ENCODE assay signal across 9 cellular contexts in the genomic region with DNA sequence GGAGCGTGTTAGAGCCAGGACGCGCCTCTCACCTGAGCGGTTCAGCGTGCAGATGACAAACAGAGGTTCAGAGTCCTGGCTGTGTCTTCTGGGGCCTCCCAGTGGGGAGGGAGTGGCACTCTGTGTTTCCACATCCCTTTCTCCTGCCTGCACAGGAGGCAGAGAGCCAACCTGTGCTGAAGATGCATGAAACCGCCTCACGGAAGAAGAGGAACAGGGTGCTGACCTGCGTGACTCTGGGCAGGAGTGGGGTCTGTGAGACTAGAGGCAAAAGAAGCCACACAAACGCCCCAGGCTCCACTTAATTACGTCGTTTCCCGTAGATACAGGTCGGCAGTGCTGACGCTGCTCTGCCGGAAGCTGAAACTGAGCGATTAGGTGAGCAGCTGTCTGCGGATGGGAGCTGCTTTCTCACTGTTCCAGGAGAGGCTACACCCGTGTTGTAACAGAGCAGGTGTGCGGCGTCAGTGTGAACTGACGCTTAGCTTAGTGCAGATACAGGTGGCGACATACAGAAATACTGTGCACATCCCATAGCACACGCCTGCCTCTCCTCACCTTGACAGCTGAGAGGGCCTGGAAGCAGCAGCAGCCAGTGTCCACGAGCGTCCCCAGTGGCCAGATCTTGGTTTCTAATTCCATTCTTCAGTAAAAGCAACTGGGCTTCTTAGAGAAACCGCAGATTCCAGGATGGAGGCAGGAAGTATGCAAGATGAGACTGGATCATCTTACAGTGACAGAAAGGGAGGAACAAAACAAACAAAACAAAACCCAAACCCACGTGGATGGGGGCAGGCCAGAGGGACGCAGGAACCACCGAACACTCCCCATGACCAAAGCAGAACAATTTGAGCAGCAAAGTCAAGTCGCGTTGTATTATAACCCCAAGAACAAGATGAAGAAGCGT. TPM values are rescaled to one million over a fixed set of nuclear protein-coding genes. Genes with fewer than 3 reads are reported as not detected.
DNase-seq lines count a peak whose midpoint lies in the region; ATAC-seq and TF ChIP-seq lines count a peak whose summit lies in the region.
"Had no signal": no experiment of that assay in that cellular context is flagged by ENCODE, and none has a peak within 500 bp of the region (broad histone marks: within the 10 kb centered on the region; RNA-seq: fewer than 3 reads in every experiment).

No MANE protein-coding gene starts in this region.

- in situ Hi-C loops in SK-MEL-5 (cut with HindIII; ENCODE audit: low pct_unique_long_range_greater_than_20kb, low sequenced_read_pairs), result no loop called here

- H3K4me2 ChIP-seq in skeletal muscle satellite cell (ENCODE audit: low read length), result peak overlapping the region; percentile 32

- ATAC-seq in gastroesophageal sphincter (peak; percentile 41), HG03196 (IDR thresholded peaks at IDR 0.05; ENCODE audit: unreplicated experiment) (no peak)

- TF ChIP-seq CTCF in GM12872 (IDR thresholded peaks at IDR 0.05; ENCODE audit: insufficient read depth, low read depth, low read length) (peak; percentile 48), gastroesophageal sphincter (IDR thresholded peaks at IDR 0.05) (peak in 2 of 4 experiments; percentile 51 to 52)

- no peak for TF ChIP-seq POLR2A in gastroesophageal sphincter (IDR thresholded peaks at IDR 0.05)

- H3K36me3 ChIP-seq in gastroesophageal sphincter, result no peaks in the 10 kb centered on the region
- H3K36me3 ChIP-seq in skeletal muscle satellite cell (ENCODE audit: insufficient read depth, low read length), result no peaks in the 10 kb centered on the region
- H3K36me3 ChIP-seq: ovary had no signal

- no peak for TF ChIP-seq EP300 in gastroesophageal sphincter (IDR thresholded peaks at IDR 0.05)

- H3K9ac ChIP-seq in skeletal muscle satellite cell (ENCODE audit: low read depth, low read length), result no peak overlapping the region

- no peaks in the 10 kb centered on the region for H3K9me3 ChIP-seq in gastroesophageal sphincter
- H3K9me3 ChIP-seq in skeletal muscle satellite cell (replicated peaks; ENCODE audit: low read length), result no peaks in the 10 kb centered on the region
- H3K9me3 ChIP-seq: ovary had no signal

- WGBS in gastroesophageal sphincter (ENCODE audit: low coverage in 1 of 2), 2 donors, result 57 to 60% methylated on average over 9 to 21 of the region's 32 CpGs

- peaks cover 0 to 23% (median 0%) of the 10 kb centered on the region in 3 donors for H3K4me1 ChIP-seq in gastroesophageal sphincter
- no peaks in the 10 kb centered on the region for H3K4me1 ChIP-seq in skeletal muscle satellite cell (ENCODE audit: control insufficient read depth, insufficient read depth, low read length)

- H3K4me3 ChIP-seq in gastroesophageal sphincter (no peak overlapping the region), skeletal muscle satellite cell (ENCODE audit: low read length) (no peak overlapping the region)
- H3K4me3 ChIP-seq: ovary had no signal

- H3K27me3 ChIP-seq in gastroesophageal sphincter (peaks cover 90% of the 10 kb centered on the region), skeletal muscle satellite cell (ENCODE audit: control insufficient read depth, insufficient read depth, low read length) (peaks cover 47% of the 10 kb centered on the region)
- H3K27me3 ChIP-seq: ovary had no signal

- DNase-seq in NCI-H1105 (lab: John Stamatoyannopoulos, UW) (peak; percentile 92), SK-MEL-5 (ENCODE audit: low read depth, low spot score) (peak; percentile 86), UCSD-AML1 (lab: John Stamatoyannopoulos, UW; ENCODE audit: unreplicated experiment) (no peak)
- no peak for DNase-seq in activated T-cell treated with anti-CD3 and anti-CD28 coated beads, Interleukin-2, amount 50 U/mL, for 48 hours

- H3K27ac ChIP-seq in gastroesophageal sphincter, result no peak overlapping the region
- H3K27ac ChIP-seq: ovary had no signal

RNA-seq across cellular contexts. Expression of gene MCF2L, which starts 37.7 kb away (rescaled TPM):
- 8.9 and 10.8 TPM in 2 replicates for total RNA-seq in SK-MEL-5 (2014; rRNA removed; shearing (Covaris generic))
- 12.0 and 16.0 TPM in 2 replicates for polyA plus RNA-seq in SK-MEL-5 (2015; cell fraction: cytosol; rRNA removed)
- polyA plus RNA-seq in SK-MEL-5 (2015; cell fraction: nucleus; rRNA removed), result 74.9 and 94.9 TPM in 2 replicates
- 10 to 100 TPM; 18.3 to 52.6 (median 29.9) TPM for total RNA-seq in gastroesophageal sphincter
- 6.6 and 8.6 TPM in 2 replicates for total RNA-seq in skeletal muscle satellite cell (2012; rRNA removed)

Comparison
In these comparisons a context has a peak if more than half of its experiments do, and no peak if none do; other contexts are left out.
1. DNase-seq: peak in NCI-H1105 (single experiment) and SK-MEL-5 (single experiment); none in activated T-cell treated with anti-CD3 and anti-CD28 coated beads, Interleukin-2, amount 50 U/mL, for 48 hours (0 of 2) and UCSD-AML1 (single experiment).